1 cellular context compared by ENCODE assay signal in genomic region chr11:114612199-114612598, GRCh38.
TF ChIP-seq lines count a peak whose summit lies in the region.

No MANE protein-coding gene starts in this region.

TF ChIP-seq in GM12878, 131 proteins besides CTCF, POLR2A, EP300 and RAD21 (continued from another document):
- TF ChIP-seq ZNF687 (IDR thresholded peaks at IDR 0.05) (peak; percentile 40), NR2F1 (conservative IDR thresholded peaks at IDR 0.05) (0 out of 2 replicates have a peak, but pooled peaks have one; percentile 26), PRDM15 (CRISPR knock-in tag; IDR thresholded peaks at IDR 0.05) (peak; percentile 70; the same call in 1 of the 2 replicates), MEF2B (IDR thresholded peaks at IDR 0.05; ENCODE audit: partially characterized antibody, poor library complexity, severe bottlenecking) (peak; percentile 12), ZNF24 (IDR thresholded peaks at IDR 0.05) (peak; percentile 98), BACH1 (IDR thresholded peaks at IDR 0.05; ENCODE audit: borderline replicate concordance) (0 out of 2 replicates have a peak, but pooled peaks have one; percentile 23), SREBF1 (IDR thresholded peaks at IDR 0.05; ENCODE audit: low read length) (peak; percentile 8; the same call in 1 of the 2 replicates), CREB1 (IDR thresholded peaks at IDR 0.05; ENCODE audit: low read depth) (0 out of 2 replicates have a peak, but pooled peaks have one; percentile 13)
